8 cellular contexts compared by ENCODE assay signal in genomic region chr10:3173173-3173878, GRCh38. TPM values are rescaled to one million over a fixed set of nuclear protein-coding genes. Genes with fewer than 3 reads are reported as not detected.
DNase-seq lines count a peak whose midpoint lies in the region; ATAC-seq, FAIRE-seq and TF ChIP-seq lines count a peak whose summit lies in the region.

No MANE protein-coding gene starts in this region.

- peaks cover 0 to 23% (median 19%) of the 10 kb centered on the region in 9 donors for H3K36me3 ChIP-seq in heart left ventricle
- peaks cover 0 to 18% (median 12%) of the 10 kb centered on the region in 4 donors for H3K36me3 ChIP-seq in sigmoid colon

- H3K27me3 ChIP-seq in heart left ventricle (no peaks in the 10 kb centered on the region), sigmoid colon (no peaks in the 10 kb centered on the region)

- H3K4me3 ChIP-seq in heart left ventricle: peak overlapping the region in 11 of 12 donors; percentile 5 to 98 (median 86)
- peak overlapping the region; percentile 71 to 90 (median 84) for H3K4me3 ChIP-seq in sigmoid colon

- no peak for TF ChIP-seq POLR2A in heart left ventricle (IDR thresholded peaks at IDR 0.05)
- no peak for TF ChIP-seq POLR2A in sigmoid colon (IDR thresholded peaks at IDR 0.05)

- H3K4me1 ChIP-seq in heart left ventricle (peaks cover 0 to 22% (median 9%) of the 10 kb centered on the region in 12 donors), sigmoid colon (peaks cover 0 to 12% (median 10%) of the 10 kb centered on the region in 4 donors)

- H3K9me3 ChIP-seq in heart left ventricle (no peaks in the 10 kb centered on the region), sigmoid colon (no peaks in the 10 kb centered on the region)

- ATAC-seq in GM21367 (IDR thresholded peaks at IDR 0.05; ENCODE audit: unreplicated experiment) (peak; percentile 30), HG03565 (IDR thresholded peaks at IDR 0.05; ENCODE audit: unreplicated experiment) (peak; percentile 13), heart left ventricle (peak in 1 of 4 donors; percentile 21)

- FAIRE-seq in G401.6 (lab: Jason Lieb, UNC): peak; percentile 13

- intact Hi-C loops in heart left ventricle (cut with DNase I): no loop called here
- intact Hi-C loops in sigmoid colon (cut with DNase I): no loop called here

- TF ChIP-seq EP300 in sigmoid colon (IDR thresholded peaks at IDR 0.05): no peak

- H3K27ac ChIP-seq in heart left ventricle (peak overlapping the region in 2 of 12 donors; percentile 85 to 91), sigmoid colon (peak overlapping the region; percentile 23 to 91 (median 53))

- WGBS in heart left ventricle, 4 donors: 10 to 58% (median 45%) methylated on average over 9 to 26 of the region's 26 CpGs
- WGBS in sigmoid colon, 2 donors: 39 to 49% methylated on average over 26 of the region's 26 CpGs

- no peak for TF ChIP-seq CTCF in heart left ventricle (IDR thresholded peaks at IDR 0.05)
- TF ChIP-seq CTCF in sigmoid colon (IDR thresholded peaks at IDR 0.05): no peak

- peak; percentile 60 to 81 (median 76) for DNase-seq in activated CD4-positive, CD25-positive, alpha-beta regulatory T cell (lab: John Stamatoyannopoulos, UW)
- DNase-seq in heart left ventricle: no peak
- DNase-seq in sigmoid colon: no peak
- no peak for DNase-seq in central memory CD4-positive, alpha-beta T cell
- no peak for DNase-seq in SW 1271 (lab: John Stamatoyannopoulos, UW)

RNA-seq across cellular contexts. Expression of gene PITRM1, which starts 0.7 kb away (rescaled TPM):
- total RNA-seq in heart left ventricle (100 to 1,000 TPM in 3 of 9 donors, 10 to 100 TPM in 6; 65.8 to 128 (median 93.0) TPM), sigmoid colon (10 to 100 TPM; 48.5 to 70.3 (median 57.3) TPM)
- polyA plus RNA-seq in heart left ventricle (10 to 100 TPM; 68.0 to 73.8 TPM), sigmoid colon (10 to 100 TPM; 16.6 to 40.6 (median 23.4) TPM)

Comparison
In these comparisons a context has a peak if more than half of its experiments do, and no peak if none do; other contexts are left out.
1. DNase-seq: peak in activated CD4-positive, CD25-positive, alpha-beta regulatory T cell (4 of 4); none in heart left ventricle (0 of 5), sigmoid colon (single experiment), central memory CD4-positive, alpha-beta T cell (single experiment) and SW 1271 (0 of 2).